In genomic region chr16:29806641-29807425, GRCh38 we compare ENCODE assay signal across 8 cellular contexts. TPM values are rescaled to one million over a fixed set of nuclear protein-coding genes. Genes with fewer than 3 reads are reported as not detected.
A peak's percentile ranks its signal among the peaks of the same experiment; 100 is the strongest.
DNase-seq lines count a peak whose midpoint lies in the region; ATAC-seq and TF ChIP-seq lines count a peak whose summit lies in the region.

No MANE protein-coding gene starts in this region.

- no peaks in the 10 kb centered on the region for H3K9me3 ChIP-seq in left lung

- TF ChIP-seq CTCF in GM12864 (IDR thresholded peaks at IDR 0.05; ENCODE audit: low read depth, low read length, missing control alignments), result no peak
- no peak for TF ChIP-seq CTCF in left lung (IDR thresholded peaks at IDR 0.05)

- H3K4me3 ChIP-seq in GM12864 (ENCODE audit: low read depth, low read length) (peak overlapping the region; percentile 89), left lung (peak overlapping the region; percentile 50 to 73)

- in situ Hi-C loops in T47D (cut with HindIII; ENCODE audit: low pct_unique_long_range_greater_than_20kb, low sequenced_read_pairs), result no loop called here

- peaks cover 0 to 22% of the 10 kb centered on the region in 2 donors for H3K36me3 ChIP-seq in left lung

- peaks cover 0 to 6% of the 10 kb centered on the region in 2 donors for H3K27me3 ChIP-seq in left lung

- intact Hi-C loops in left lung (cut with DNase I), result no loop called here

- H3K27ac ChIP-seq in left lung, result peak overlapping the region; percentile 94 to 95

- peaks cover 32 to 64% of the 10 kb centered on the region in 2 donors for H3K4me1 ChIP-seq in left lung

- DNase-seq in GM12864 (ENCODE audit: low read depth) (no peak), LoVo (ENCODE audit: low spot score) (peak; percentile 66), SW 1271 (lab: John Stamatoyannopoulos, UW) (peak; percentile 50 to 71), T47D (ENCODE audit: low read depth in 1 of 2, low spot score in 1 of 2) (peak; percentile 42 to 84), left lung (peak in 1 of 2 donors; percentile 89), cerebellar nuclear complex (lab: John Stamatoyannopoulos, UW) (no peak)
- peak; percentile 44 for DNase-seq in stimulated activated naive CD4-positive, alpha-beta T cell treated with Interleukin-2 at 50 U/mL for 16 hours (lab: John Stamatoyannopoulos, UW)

- ATAC-seq in left lung (no peak), GM18870 (IDR thresholded peaks at IDR 0.05; ENCODE audit: unreplicated experiment) (no peak)

RNA-seq across cellular contexts. Expression of gene MAZ, which starts 0.5 kb away (rescaled TPM):
- total RNA-seq in left lung, result 100 to 1,000 TPM; 193 to 205 TPM

RNA-seq across cellular contexts. Expression of gene PRRT2, which starts 5.2 kb away (rescaled TPM):
- 1 to 10 TPM in 1 of 2 donors, under 1 TPM in 1; 0.94 to 3.1 TPM for total RNA-seq in left lung

RNA-seq across cellular contexts. Expression of gene PAGR1, which starts 9.1 kb away (rescaled TPM):
- 10 to 100 TPM; 16.4 to 23.1 TPM for total RNA-seq in left lung

RNA-seq across cellular contexts. Expression of gene MVP, which starts 13.4 kb away (rescaled TPM):
- total RNA-seq in left lung, result 100 to 1,000 TPM; 236 to 280 TPM

RNA-seq across cellular contexts. Expression of gene KIF22, which starts 16.3 kb away (rescaled TPM):
- 10 to 100 TPM; 24.8 to 32.5 TPM for total RNA-seq in left lung

Comparison
In these comparisons a context has a peak if more than half of its experiments do, and no peak if none do; other contexts are left out.
1. DNase-seq: peak in LoVo (single experiment), SW 1271 (2 of 2), T47D (2 of 2) and stimulated activated naive CD4-positive, alpha-beta T cell treated with Interleukin-2 at 50 U/mL for 16 hours (single experiment); none in GM12864 (single experiment) and cerebellar nuclear complex (0 of 2).